Comparison of ENCODE assay signal across 9 cellular contexts in genomic region chr6:31548423-31548873, GRCh38. TPM values are rescaled to one million over a fixed set of nuclear protein-coding genes. Genes with fewer than 3 reads are reported as not detected.
A peak's percentile ranks its signal among the peaks of the same experiment; 100 is the strongest.
DNase-seq lines count a peak whose midpoint lies in the region; ATAC-seq and TF ChIP-seq lines count a peak whose summit lies in the region.
"Had no signal": no experiment of that assay in that cellular context is flagged by ENCODE, and none has a peak within 500 bp of the region (broad histone marks: within the 10 kb centered on the region; RNA-seq: fewer than 3 reads in every experiment).

No MANE protein-coding gene starts in this region.

- no peaks in the 10 kb centered on the region for H3K9me3 Mint-ChIP-seq in activated CD8-positive, alpha-beta memory T cell treated with anti-CD3 and anti-CD28 coated beads, Interleukin-2, amount 10 ng/mL, durations not matched to agents 7 days and 5 days (ENCODE audit: low read depth)
- no peaks in the 10 kb centered on the region for H3K9me3 Mint-ChIP-seq in activated naive CD8-positive, alpha-beta T cell treated with anti-CD3 and anti-CD28 coated beads, Interleukin-2, amount 10 ng/mL, durations not matched to agents 7 days and 5 days

- H3K36me3 ChIP-seq in left lung (peaks cover 0 to 25% of the 10 kb centered on the region in 2 donors), suprapubic skin (peaks cover 37% of the 10 kb centered on the region)

- no peak for DNase-seq in activated CD8-positive, alpha-beta memory T cell treated with anti-CD3 and anti-CD28 coated beads, Interleukin-2, amount 10 ng/mL, durations not matched to agents 7 days and 5 days
- DNase-seq in activated CD8-positive, alpha-beta memory T cell treated with anti-CD3 and anti-CD28 coated beads, Interleukin-2, amount 50 U/mL, for 4 hours: no peak
- no peak for DNase-seq in activated naive CD8-positive, alpha-beta T cell treated with anti-CD3 and anti-CD28 coated beads, Interleukin-2, amount 10 ng/mL, durations not matched to agents 7 days and 5 days
- no peak for DNase-seq in left lung
- DNase-seq in suprapubic skin (ENCODE audit: low spot score in 2 of 2): no peak
- DNase-seq in GM13976 (ENCODE audit: low spot score): no peak
- no peak for DNase-seq in activated effector memory CD4-positive, alpha-beta T cell treated with Interleukin-2 at 50 U/mL for 16 hours
- no peak for DNase-seq in SHP77 treated with DMSO at 0.1 percent for 48 hours (lab: John Stamatoyannopoulos, UW)

- no peak for TF ChIP-seq EP300 in suprapubic skin (IDR thresholded peaks at IDR 0.05)

- peaks cover 16% of the 10 kb centered on the region for H3K36me3 Mint-ChIP-seq in activated CD8-positive, alpha-beta memory T cell treated with anti-CD3 and anti-CD28 coated beads, Interleukin-2, amount 10 ng/mL, durations not matched to agents 7 days and 5 days
- peaks cover 11% of the 10 kb centered on the region for H3K36me3 Mint-ChIP-seq in activated naive CD8-positive, alpha-beta T cell treated with anti-CD3 and anti-CD28 coated beads, Interleukin-2, amount 10 ng/mL, durations not matched to agents 7 days and 5 days

- CTCF ChIA-PET in activated CD8-positive, alpha-beta memory T cell treated with anti-CD3 and anti-CD28 coated beads, Interleukin-2, amount 10 ng/mL, durations not matched to agents 7 days and 5 days (lab: Charles Lee): interaction anchor here (1.2 to 16.9 kb wide), 8 partner anchors 20 to 190 kb away, joined by 3 to 952 read pairs (median 4); partner anchors contain the start of genes LST1, LTA, LTB and NCR3

- H3K27me3 ChIP-seq in left lung: no peaks in the 10 kb centered on the region
- no peaks in the 10 kb centered on the region for H3K27me3 ChIP-seq in suprapubic skin

- peaks cover 49% of the 10 kb centered on the region for H3K4me1 Mint-ChIP-seq in activated CD8-positive, alpha-beta memory T cell treated with anti-CD3 and anti-CD28 coated beads, Interleukin-2, amount 10 ng/mL, durations not matched to agents 7 days and 5 days
- peaks cover 27% of the 10 kb centered on the region for H3K4me1 Mint-ChIP-seq in activated naive CD8-positive, alpha-beta T cell treated with anti-CD3 and anti-CD28 coated beads, Interleukin-2, amount 10 ng/mL, durations not matched to agents 7 days and 5 days

- in situ Hi-C loops in GM13976 (cut with MboI; ENCODE audit: low sequenced_read_pairs, unreplicated experiment): loop anchor here (5.0 kb wide), 1 partner anchor 49 kb away; no protein-coding TSS in a partner anchor

- H3K4me1 ChIP-seq in left lung: peaks cover 9 to 56% of the 10 kb centered on the region in 2 donors
- H3K4me1 ChIP-seq in suprapubic skin: peaks cover 22% of the 10 kb centered on the region

- POLR2A ChIA-PET in activated naive CD8-positive, alpha-beta T cell treated with anti-CD3 and anti-CD28 coated beads, Interleukin-2, amount 10 ng/mL, durations not matched to agents 7 days and 5 days (lab: Charles Lee): interaction anchor here (0.6 to 3.4 kb wide), 9 partner anchors 22 to 117 kb away, joined by 4 to 24 read pairs (median 5); partner anchors contain the start of genes GPANK1, LTB, NCR3 and TNF

- H3K4me3 ChIP-seq in left lung (peak overlapping the region; percentile 41 to 48), suprapubic skin (peak overlapping the region; percentile 40)

- peak overlapping the region; percentile 83 for H3K4me3 Mint-ChIP-seq in activated CD8-positive, alpha-beta memory T cell treated with anti-CD3 and anti-CD28 coated beads, Interleukin-2, amount 10 ng/mL, durations not matched to agents 7 days and 5 days
- H3K4me3 Mint-ChIP-seq in activated naive CD8-positive, alpha-beta T cell treated with anti-CD3 and anti-CD28 coated beads, Interleukin-2, amount 10 ng/mL, durations not matched to agents 7 days and 5 days: peak overlapping the region; percentile 88

- peak overlapping the region; percentile 88 for H3K27ac Mint-ChIP-seq in activated CD8-positive, alpha-beta memory T cell treated with anti-CD3 and anti-CD28 coated beads, Interleukin-2, amount 10 ng/mL, durations not matched to agents 7 days and 5 days
- no peak overlapping the region for H3K27ac Mint-ChIP-seq in activated naive CD8-positive, alpha-beta T cell treated with anti-CD3 and anti-CD28 coated beads, Interleukin-2, amount 10 ng/mL, durations not matched to agents 7 days and 5 days

- no peaks in the 10 kb centered on the region for H3K27me3 Mint-ChIP-seq in activated CD8-positive, alpha-beta memory T cell treated with anti-CD3 and anti-CD28 coated beads, Interleukin-2, amount 10 ng/mL, durations not matched to agents 7 days and 5 days
- no peaks in the 10 kb centered on the region for H3K27me3 Mint-ChIP-seq in activated naive CD8-positive, alpha-beta T cell treated with anti-CD3 and anti-CD28 coated beads, Interleukin-2, amount 10 ng/mL, durations not matched to agents 7 days and 5 days

- peak overlapping the region; percentile 82 to 84 for H3K27ac ChIP-seq in left lung
- H3K27ac ChIP-seq in suprapubic skin: peak overlapping the region; percentile 57

- no peak for TF ChIP-seq POLR2A in suprapubic skin (IDR thresholded peaks at IDR 0.05)

- WGBS in suprapubic skin: 91% methylated on average over 3 of the region's 3 CpGs

- no peak for ATAC-seq in activated CD8-positive, alpha-beta memory T cell treated with anti-CD3 and anti-CD28 coated beads, Interleukin-2, amount 10 ng/mL, durations not matched to agents 7 days and 5 days
- no peak for ATAC-seq in activated naive CD8-positive, alpha-beta T cell treated with anti-CD3 and anti-CD28 coated beads, Interleukin-2, amount 10 ng/mL, durations not matched to agents 7 days and 5 days (ENCODE audit: low read depth)
- ATAC-seq in left lung: no peak

- H3K9me3 ChIP-seq in left lung (no peaks in the 10 kb centered on the region), suprapubic skin (no peaks in the 10 kb centered on the region)

- intact Hi-C loops in left lung (cut with DNase I): loop anchor here in 1 of 2 donors (10.0 kb wide), 1 partner anchor 46 kb away; the partner anchor contains the start of gene NCR3

- TF ChIP-seq CTCF in left lung (IDR thresholded peaks at IDR 0.05) (no peak), suprapubic skin (IDR thresholded peaks at IDR 0.05) (no peak), GM13976 (IDR thresholded peaks at IDR 0.05; ENCODE audit: borderline replicate concordance, control extremely low read depth, extremely low read depth, insufficient read depth, missing control alignments) (no peak)

RNA-seq across cellular contexts. Expression of gene NFKBIL1, which starts 1.0 kb away (rescaled TPM):
- total RNA-seq in activated CD8-positive, alpha-beta memory T cell treated with anti-CD3 and anti-CD28 coated beads, Interleukin-2, amount 10 ng/mL, durations not matched to agents 7 days and 5 days: 10 to 100 TPM; 13.6 to 16.2 TPM
- 10 to 100 TPM; 15.4 to 17.6 TPM for total RNA-seq in activated naive CD8-positive, alpha-beta T cell treated with anti-CD3 and anti-CD28 coated beads, Interleukin-2, amount 10 ng/mL, durations not matched to agents 7 days and 5 days
- total RNA-seq in left lung (10 to 100 TPM; 15.0 to 17.2 TPM), suprapubic skin (10 to 100 TPM; 23.6 to 29.5 (median 25.7) TPM)

RNA-seq across cellular contexts. Expression of gene ATP6V1G2, which starts 2.0 kb away (rescaled TPM):
- total RNA-seq in activated CD8-positive, alpha-beta memory T cell treated with anti-CD3 and anti-CD28 coated beads, Interleukin-2, amount 10 ng/mL, durations not matched to agents 7 days and 5 days: 1 to 10 TPM; 1.0 to 3.8 TPM
- 1 to 10 TPM; 4.5 to 5.5 TPM for total RNA-seq in activated naive CD8-positive, alpha-beta T cell treated with anti-CD3 and anti-CD28 coated beads, Interleukin-2, amount 10 ng/mL, durations not matched to agents 7 days and 5 days
- total RNA-seq in left lung (1 to 10 TPM; 1.0 to 1.6 TPM), suprapubic skin (1 to 10 TPM in 2 of 4 donors, under 1 TPM in 1, not detected in 1; 0.64 to 1.6 (median 1.4) TPM)

RNA-seq across cellular contexts. Expression of gene DDX39B, which starts 6.6 kb away (rescaled TPM):
- total RNA-seq in activated CD8-positive, alpha-beta memory T cell treated with anti-CD3 and anti-CD28 coated beads, Interleukin-2, amount 10 ng/mL, durations not matched to agents 7 days and 5 days: 100 to 1,000 TPM; 495 to 503 TPM
- 100 to 1,000 TPM; 531 to 555 TPM for total RNA-seq in activated naive CD8-positive, alpha-beta T cell treated with anti-CD3 and anti-CD28 coated beads, Interleukin-2, amount 10 ng/mL, durations not matched to agents 7 days and 5 days
- 100 to 1,000 TPM; 201 to 319 TPM for total RNA-seq in left lung
- 100 to 1,000 TPM; 254 to 449 (median 281) TPM for total RNA-seq in suprapubic skin

RNA-seq across cellular contexts. Expression of gene MCCD1, which starts 19.7 kb away (rescaled TPM):
- not detected for total RNA-seq in activated CD8-positive, alpha-beta memory T cell treated with anti-CD3 and anti-CD28 coated beads, Interleukin-2, amount 10 ng/mL, durations not matched to agents 7 days and 5 days
- total RNA-seq in activated naive CD8-positive, alpha-beta T cell treated with anti-CD3 and anti-CD28 coated beads, Interleukin-2, amount 10 ng/mL, durations not matched to agents 7 days and 5 days: not detected
- total RNA-seq in left lung (not detected), suprapubic skin (not detected)
- total RNA-seq: subcutaneous adipose tissue had no signal

RNA-seq across cellular contexts. Expression of gene LTA, which starts 23.6 kb away (rescaled TPM):
- 10 to 100 TPM; 21.8 to 70.0 TPM for total RNA-seq in activated CD8-positive, alpha-beta memory T cell treated with anti-CD3 and anti-CD28 coated beads, Interleukin-2, amount 10 ng/mL, durations not matched to agents 7 days and 5 days
- total RNA-seq in activated naive CD8-positive, alpha-beta T cell treated with anti-CD3 and anti-CD28 coated beads, Interleukin-2, amount 10 ng/mL, durations not matched to agents 7 days and 5 days: 10 to 100 TPM; 15.2 to 16.7 TPM
- total RNA-seq in left lung: under 1 TPM; 0.17 to 0.65 TPM
- total RNA-seq in suprapubic skin: under 1 TPM in 1 of 4 donors, not detected in 3; 0.47 TPM
- total RNA-seq: subcutaneous adipose tissue had no signal
